18 cellular contexts compared by ENCODE assay signal in the genomic region with DNA sequence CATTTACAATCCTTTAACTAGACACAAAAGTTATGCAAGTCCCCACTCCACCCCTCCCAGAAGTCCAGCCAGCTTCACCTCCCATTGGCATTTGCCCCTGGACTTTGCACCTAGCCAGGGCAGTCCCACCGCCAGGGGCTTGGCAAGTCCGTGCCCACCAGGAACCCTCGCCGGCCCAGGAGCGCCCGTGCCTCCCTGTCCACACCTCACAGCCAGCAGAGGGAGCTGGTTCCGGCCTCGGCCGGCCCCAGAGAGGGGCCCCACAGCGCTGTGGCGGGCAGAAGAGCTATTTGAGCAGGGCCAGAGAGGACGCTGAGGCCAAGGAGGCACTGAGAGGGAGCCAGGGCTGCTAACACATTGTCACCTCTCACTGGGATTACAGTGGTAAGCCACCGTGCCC.
DNase-seq lines count a peak whose midpoint lies in the region; ATAC-seq, FAIRE-seq and TF ChIP-seq lines count a peak whose summit lies in the region.
"Had no signal": no experiment of that assay in that cellular context is flagged by ENCODE, and none has a peak within 500 bp of the region (broad histone marks: within the 10 kb centered on the region; RNA-seq: fewer than 3 reads in every experiment).

No MANE protein-coding gene starts in this region.

- no peak overlapping the region for H4K5ac ChIP-seq in H1 (ENCODE audit: insufficient read length, low read depth, low read length)

- H3F3A ChIP-seq in GM23338 (replicated peaks; ENCODE audit: low read depth) = no peaks in the 10 kb centered on the region

- no peaks in the 10 kb centered on the region for H3K36me3 Mint-ChIP-seq in GM23338 (ENCODE audit: low read depth)

- H3K27me3 ChIP-seq in BLaER1 (no peaks in the 10 kb centered on the region), GM23338 (ENCODE audit: insufficient read depth) (no peaks in the 10 kb centered on the region), H1 (replicated peaks in 1 of 4; ENCODE audit: control insufficient read depth in 3 of 4, extremely low read depth in 1 of 4, insufficient read depth in 3 of 4, low read length in 3 of 4) (no peaks in the 10 kb centered on the region), psoas muscle (ENCODE audit: insufficient read depth in 3 of 3, low read length in 2 of 3) (no peaks in the 10 kb centered on the region)
- H3K27me3 ChIP-seq: BLaER1 treated with 17β-estradiol and CSF1 and Interleukin-3, amounts not matched to agents 10 nM and 100 nM had no signal

- no peak overlapping the region for H3K4me3 Mint-ChIP-seq in GM23338
- H3K4me3 Mint-ChIP-seq: CD4-positive, alpha-beta T cell had no signal

- CTCF ChIA-PET in H1 (lab: Charles Lee; ENCODE audit: partially characterized antibody) = interaction anchor here (0.7 to 2.2 kb wide), 7 partner anchors 19 to 146 kb away, joined by 3 to 10 read pairs (median 4); no protein-coding TSS in a partner anchor

- no peaks in the 10 kb centered on the region for H3K79me2 ChIP-seq in GM23338 (replicated peaks; ENCODE audit: insufficient read depth)
- no peaks in the 10 kb centered on the region for H3K79me2 ChIP-seq in H1 (ENCODE audit: control insufficient read depth in 1 of 2, insufficient read depth in 2 of 2, low read length in 2 of 2)

- H2BK20ac ChIP-seq in H1 (ENCODE audit: low read length) = no peak overlapping the region

- no peaks in the 10 kb centered on the region for H3K27me3 Mint-ChIP-seq in GM23338 (ENCODE audit: insufficient read depth, low read depth, poor library complexity)
- H3K27me3 Mint-ChIP-seq: CD4-positive, alpha-beta T cell had no signal

- no peak overlapping the region for H2BK120ac ChIP-seq in H1 (replicated peaks; ENCODE audit: low read depth, low read length)

- H3K9ac ChIP-seq in BLaER1 = no peak overlapping the region
- no peak overlapping the region for H3K9ac ChIP-seq in H1 (replicated peaks in 1 of 4; ENCODE audit: extremely low read depth in 1 of 4, low read depth in 3 of 4, low read length in 3 of 4)
- H3K9ac ChIP-seq: BLaER1 treated with 17β-estradiol and CSF1 and Interleukin-3, amounts not matched to agents 10 nM and 100 nM had no signal

- no peak overlapping the region for H3K56ac ChIP-seq in H1 (replicated peaks; ENCODE audit: insufficient read length, low read depth, low read length)

- no peak overlapping the region for H2BK5ac ChIP-seq in H1 (ENCODE audit: low read depth, low read length)

- H2BK12ac ChIP-seq in H1 (ENCODE audit: low read depth, low read length) = no peak overlapping the region

- no peak overlapping the region for H3K27ac Mint-ChIP-seq in GM23338
- H3K27ac Mint-ChIP-seq: CD4-positive, alpha-beta T cell had no signal

- no peak for TF ChIP-seq POLR2A in H1 (IDR thresholded peaks at IDR 0.05; ENCODE audit: control extremely low read depth in 1 of 2, low read depth in 2 of 2, low read length in 2 of 2)

- H4K8ac ChIP-seq in H1 (ENCODE audit: extremely low read depth, insufficient read depth, low read length) = no peak overlapping the region

- H3K9me3 ChIP-seq in BLaER1 (peaks cover 30% of the 10 kb centered on the region), H1 (ENCODE audit: insufficient read depth in 2 of 2, low read depth in 1 of 2, low read length in 1 of 2) (peaks cover 0 to 4% of the 10 kb centered on the region in 2 experiments; a peak in 1 of 4 replicates), psoas muscle (no peaks in the 10 kb centered on the region)
- H3K9me3 ChIP-seq: HAP-1 had no signal

- H3K4me1 Mint-ChIP-seq in GM23338 = peaks cover 8% of the 10 kb centered on the region; the same call in 2 of the 3 replicates

- no peaks in the 10 kb centered on the region for H3K79me1 ChIP-seq in H1 (ENCODE audit: low read depth, low read length)

- H3K23me2 ChIP-seq in H1 (ENCODE audit: low read depth, low read length) = no peaks in the 10 kb centered on the region

- no peak for TF ChIP-seq EP300 in H1 (IDR thresholded peaks at IDR 0.05; ENCODE audit: borderline replicate concordance in 1 of 2, low read depth in 2 of 2, low read length in 2 of 2)

- H3K23ac ChIP-seq in H1 (ENCODE audit: insufficient read length) = no peak overlapping the region

- H2BK15ac ChIP-seq in H1 (ENCODE audit: low read length) = no peak overlapping the region

- no peak for FAIRE-seq in H1 (lab: Jason Lieb, UNC)
- FAIRE-seq: G401.6 had no signal

- H3K4me1 ChIP-seq in BLaER1 (peaks cover 40% of the 10 kb centered on the region), GM23338 (ENCODE audit: insufficient read depth) (peaks cover 8% of the 10 kb centered on the region; the same call in 1 of the 2 replicates), H1 (replicated peaks in 1 of 4; ENCODE audit: control insufficient read depth in 3 of 4, insufficient read depth in 4 of 4, low read length in 3 of 4) (no peaks in the 10 kb centered on the region), psoas muscle (no peaks in the 10 kb centered on the region)
- H3K4me1 ChIP-seq: HAP-1 had no signal

- H2AK5ac ChIP-seq in H1 (ENCODE audit: low read depth, low read length) = no peak overlapping the region

- DNase-seq in GM23338 (ENCODE audit: low spot score) (peak; percentile 35), H1 (ENCODE audit: low read depth in 1 of 2, low spot score in 2 of 2) (no peak), psoas muscle (peak; percentile 9 to 27), kidney tubule cell (ENCODE audit: low spot score) (no peak)
- DNase-seq: 8988T; AML-193; Calu3; CD4-positive, alpha-beta T cell; DMS79; IMR-90; KBM-7 had no signal

- H3K4me3 ChIP-seq in BLaER1 (no peak overlapping the region), GM23338 (no peak overlapping the region), H1 (ENCODE audit: extremely low read depth in 1 of 4, insufficient read depth in 2 of 4, low read depth in 3 of 4, low read length in 4 of 4) (no peak overlapping the region), psoas muscle (no peak overlapping the region)
- H3K4me3 ChIP-seq: BLaER1 treated with 17β-estradiol and CSF1 and Interleukin-3, amounts not matched to agents 10 nM and 100 nM; HAP-1 had no signal

- H3K27ac ChIP-seq in BLaER1 = peak overlapping the region; percentile 56
- no peak overlapping the region for H3K27ac ChIP-seq in GM23338 (ENCODE audit: low read depth)
- no peak overlapping the region for H3K27ac ChIP-seq in H1 (ENCODE audit: low read depth, low read length)
- H3K27ac ChIP-seq in psoas muscle = no peak overlapping the region

- H4K20me1 ChIP-seq in BLaER1 = no peaks in the 10 kb centered on the region
- H4K20me1 ChIP-seq in GM23338 (replicated peaks; ENCODE audit: insufficient read depth) = no peaks in the 10 kb centered on the region
- H4K20me1 ChIP-seq in H1 (replicated peaks in 1 of 2; ENCODE audit: control insufficient read depth in 1 of 2, insufficient read depth in 2 of 2, low read length in 2 of 2) = no peaks in the 10 kb centered on the region
- H4K20me1 ChIP-seq: BLaER1 treated with 17β-estradiol and CSF1 and Interleukin-3, amounts not matched to agents 10 nM and 100 nM had no signal

- H2AFZ ChIP-seq in GM23338 = no peak overlapping the region
- no peak overlapping the region for H2AFZ ChIP-seq in H1 (ENCODE audit: low read length)

- no peak overlapping the region for H3K14ac ChIP-seq in H1 (ENCODE audit: insufficient read length)

- H4K91ac ChIP-seq in H1 (replicated peaks; ENCODE audit: insufficient read length, low read length) = no peak overlapping the region

- TF ChIP-seq CTCF in GM23338 (conservative IDR thresholded peaks at IDR 0.05; ENCODE audit: low read depth in 2 of 2) = peak in 1 of 2 experiments; percentile 54; a peak in 3 of 4 replicates
- peak; percentile 17 to 25 (median 18); a peak in 3 of 4 replicates for TF ChIP-seq CTCF in H1 (IDR thresholded peaks at IDR 0.05; ENCODE audit: control extremely low read depth in 1 of 3, insufficient read depth in 1 of 3, low read depth in 1 of 3, low read length in 3 of 3)
- no peak for TF ChIP-seq CTCF in psoas muscle (IDR thresholded peaks at IDR 0.05)

- no peak overlapping the region for H3K4ac ChIP-seq in H1 (replicated peaks; ENCODE audit: insufficient read length, low read depth, low read length)

- ATAC-seq in GM23338 = peak; percentile 72
- no peak for ATAC-seq in psoas muscle
- no peak for ATAC-seq in HG02981 (IDR thresholded peaks at IDR 0.05; ENCODE audit: unreplicated experiment)
- no peak for ATAC-seq in esophagus mucosa
- ATAC-seq in GM18907 (IDR thresholded peaks at IDR 0.05; ENCODE audit: unreplicated experiment) = no peak

- POLR2A ChIA-PET in H1 (lab: Charles Lee; ENCODE audit: partially characterized antibody) = no interaction called here

- H3K4me2 ChIP-seq in BLaER1 (no peak overlapping the region), GM23338 (no peak overlapping the region), H1 (ENCODE audit: insufficient read depth in 1 of 2, low read depth in 2 of 2, low read length in 2 of 2) (no peak overlapping the region)
- H3K4me2 ChIP-seq: BLaER1 treated with 17β-estradiol and CSF1 and Interleukin-3, amounts not matched to agents 10 nM and 100 nM had no signal

- H3K36me3 ChIP-seq in BLaER1 = peaks cover 7% of the 10 kb centered on the region; the same call in 1 of the 2 replicates
- H3K36me3 ChIP-seq in GM23338 (ENCODE audit: insufficient read depth) = no peaks in the 10 kb centered on the region
- H3K36me3 ChIP-seq in H1 (ENCODE audit: control insufficient read depth in 2 of 4, insufficient read depth in 4 of 4, low read length in 3 of 4) = no peaks in the 10 kb centered on the region
- no peaks in the 10 kb centered on the region for H3K36me3 ChIP-seq in psoas muscle (ENCODE audit: insufficient read depth in 1 of 2, low read depth in 1 of 2)
- H3K36me3 ChIP-seq: HAP-1 had no signal

- TF ChIP-seq RAD21 in H1 (IDR thresholded peaks at IDR 0.05 in 1 of 2, conservative IDR thresholded peaks at IDR 0.05 in 1 of 2; ENCODE audit: low read depth in 2 of 2, low read length in 2 of 2) = peak in 1 of 2 experiments; percentile 25; a peak in 2 of 4 replicates

- H3K18ac ChIP-seq in H1 (ENCODE audit: extremely low read depth, low read length) = no peak overlapping the region

- WGBS in H1 (ENCODE audit: extremely low coverage in 1 of 2, insufficient coverage in 1 of 2, insufficient read length in 1 of 2, insufficient replicate concordance in 2 of 2, low coverage in 1 of 2, low lambda C conversion rate in 2 of 2, missing lambda C conversion rate in 1 of 2), 2 experiments = 72% methylated on average over 5 of the region's 13 CpGs; no CpG with 5 or more reads in 1 of the 2 experiments
- WGBS in psoas muscle, 3 donors = 89 to 95% (median 91%) methylated on average over 12 to 13 of the region's 13 CpGs

- intact Hi-C loops in psoas muscle (cut with DNase I) = no loop called here

- no peaks in the 10 kb centered on the region; the same call in 1 of the 2 replicates for H3K9me2 ChIP-seq in GM23338 (ENCODE audit: insufficient read depth)

- no peaks in the 10 kb centered on the region; the same call in 2 of the 3 replicates for H3K9me3 Mint-ChIP-seq in GM23338

TF ChIP-seq in H1, 55 proteins besides CTCF, POLR2A, EP300 and RAD21 (continues in another document):
- TF ChIP-seq NANOG (IDR thresholded peaks at IDR 0.05; ENCODE audit: insufficient read depth, low read depth, low read length, poor library complexity, severe bottlenecking) (no peak), EGR1 (IDR thresholded peaks at IDR 0.05; ENCODE audit: borderline replicate concordance, low read depth, low read length) (no peak), RXRA (IDR thresholded peaks at IDR 0.05; ENCODE audit: insufficient read depth, low read depth, low read length) (no peak), CHD1 (IDR thresholded peaks at IDR 0.05; ENCODE audit: low read depth, low read length) (no peak), SAP30 (IDR thresholded peaks at IDR 0.05; ENCODE audit: insufficient read depth, insufficient replicate concordance, low read length) (no peak)

Comparison
In these comparisons a context has a peak if more than half of its experiments do, and no peak if none do; other contexts are left out.
1. DNase-seq: peak in GM23338 (single experiment) and psoas muscle (2 of 2); none in H1 (0 of 2) and kidney tubule cell (single experiment).